In genomic region chr1:85818371-85818770, GRCh38 we compare ENCODE assay signal across 14 cellular contexts.
DNase-seq lines count a peak whose midpoint lies in the region; ATAC-seq and TF ChIP-seq lines count a peak whose summit lies in the region.
"Had no signal": no experiment of that assay in that cellular context is flagged by ENCODE, and none has a peak within 500 bp of the region (broad histone marks: within the 10 kb centered on the region; RNA-seq: fewer than 3 reads in every experiment).

No MANE protein-coding gene starts in this region.

- H2AFZ ChIP-seq in fibroblast of lung (ENCODE audit: low read length) = no peak overlapping the region

- no peaks in the 10 kb centered on the region for H3K9me3 ChIP-seq in fibroblast of lung (ENCODE audit: control insufficient read depth, insufficient read depth, low read depth, low read length)
- H3K9me3 ChIP-seq: sigmoid colon had no signal

- no peak for ATAC-seq in HG03565 (IDR thresholded peaks at IDR 0.05; ENCODE audit: unreplicated experiment)
- no peak for ATAC-seq in HG02642 (IDR thresholded peaks at IDR 0.05; ENCODE audit: poor library complexity, unreplicated experiment)

- H3K27ac ChIP-seq in fibroblast of lung (ENCODE audit: insufficient read depth, low read length) = no peak overlapping the region
- H3K27ac ChIP-seq: sigmoid colon had no signal

- no peaks in the 10 kb centered on the region for H3K36me3 ChIP-seq in fibroblast of lung (ENCODE audit: control insufficient read depth, insufficient read depth, low read length)
- H3K36me3 ChIP-seq: sigmoid colon had no signal

- no peaks in the 10 kb centered on the region for H3K4me1 ChIP-seq in fibroblast of lung (ENCODE audit: control insufficient read depth, extremely low read depth, insufficient read depth, low read length)

- no peaks in the 10 kb centered on the region for H3K27me3 ChIP-seq in fibroblast of lung (ENCODE audit: control insufficient read depth, insufficient read depth, low read length)
- H3K27me3 ChIP-seq: sigmoid colon had no signal

- no peaks in the 10 kb centered on the region for H3K79me2 ChIP-seq in fibroblast of lung (ENCODE audit: control insufficient read depth, insufficient read depth, low read length)

- TF ChIP-seq CTCF in fibroblast of lung (conservative IDR thresholded peaks at IDR 0.05 in 1 of 2, IDR thresholded peaks at IDR 0.05 in 1 of 2; ENCODE audit: low read depth in 1 of 2, low read length in 2 of 2) = no peak

- H4K20me1 ChIP-seq in fibroblast of lung (ENCODE audit: control insufficient read depth, extremely low read depth, insufficient read depth, low read length) = no peaks in the 10 kb centered on the region

- H3K4me2 ChIP-seq in fibroblast of lung (ENCODE audit: extremely low read depth, insufficient read depth, low read length) = no peak overlapping the region

- DNase-seq in EH (ENCODE audit: low read depth) (peak; percentile 88), NCI-H510A (lab: John Stamatoyannopoulos, UW) (peak; percentile 53), fibroblast of lung (ENCODE audit: low read depth in 2 of 2) (peak; percentile 47 to 77), skeletal muscle cell (ENCODE audit: low read depth) (peak; percentile 50), DMS114 treated with DMSO at 0.1 percent for 48 hours (lab: John Stamatoyannopoulos, UW; ENCODE audit: unreplicated experiment) (no peak), NCI-H2107 treated with DMSO at 0.1 percent for 48 hours (lab: John Stamatoyannopoulos, UW; ENCODE audit: unreplicated experiment) (no peak)
- DNase-seq: activated CD4-positive, CD25-positive, alpha-beta regulatory T cell treated with anti-CD3 and anti-CD28 coated beads, Interleukin-2, amount 50 U/mL, for 72 hours; activated naive CD8-positive, alpha-beta T cell treated with anti-CD3 and anti-CD28 coated beads, Interleukin-2, amount 10 ng/mL, durations not matched to agents 7 days and 5 days; Calu3; erythroblast; sigmoid colon; stimulated activated naive CD4-positive, alpha-beta T cell treated with Interleukin-2 at 50 U/mL for 16 hours had no signal

- H3K4me3 ChIP-seq in fibroblast of lung (replicated peaks in 1 of 4; ENCODE audit: control extremely low read depth in 1 of 4, insufficient read depth in 1 of 4, low read depth in 3 of 4, low read length in 4 of 4) = no peak overlapping the region
- no peak overlapping the region for H3K4me3 ChIP-seq in skeletal muscle cell (ENCODE audit: low read depth, low read length)
- H3K4me3 ChIP-seq: sigmoid colon had no signal

- H3K9ac ChIP-seq in fibroblast of lung (ENCODE audit: insufficient read depth, low read length) = no peak overlapping the region

Comparison
In these comparisons a context has a peak if more than half of its experiments do, and no peak if none do; other contexts are left out.
1. DNase-seq: peak in EH (single experiment), NCI-H510A (single experiment), fibroblast of lung (2 of 2) and skeletal muscle cell (single experiment); none in DMS114 treated with DMSO at 0.1 percent for 48 hours (single experiment) and NCI-H2107 treated with DMSO at 0.1 percent for 48 hours (single experiment).